In genomic region chr14:55580401-55581010, GRCh38 we compare ENCODE assay signal across 8 cellular contexts. TPM values are rescaled to one million over a fixed set of nuclear protein-coding genes. Genes with fewer than 3 reads are reported as not detected.
DNase-seq lines count a peak whose midpoint lies in the region; ATAC-seq and TF ChIP-seq lines count a peak whose summit lies in the region.

No MANE protein-coding gene starts in this region.

- peak; percentile 41 for ATAC-seq in GM21825 (IDR thresholded peaks at IDR 0.05; ENCODE audit: unreplicated experiment)
- peak; percentile 57 to 65 for ATAC-seq in naive thymus-derived CD8-positive, alpha-beta T cell
- peak; percentile 61 for ATAC-seq in stimulated activated naive CD8-positive, alpha-beta T cell treated with anti-CD3 and anti-CD28 coated beads, Interleukin-15, Interleukin-2, amounts not matched to agents 100 U/mL and 50 U/mL, for 24 hours

- H3K4me1 Mint-ChIP-seq in naive thymus-derived CD8-positive, alpha-beta T cell, result peaks cover 7 to 31% (median 17%) of the 10 kb centered on the region in 4 donors

- DNase-seq in GM03348 (ENCODE audit: low spot score) (peak; percentile 84), M059J (ENCODE audit: low read depth) (peak; percentile 25), erythroblast (lab: John Stamatoyannopoulos, UW) (peak; percentile 66 to 77), NCI-H226 (no peak)
- peak; percentile 76 for DNase-seq in activated CD8-positive, alpha-beta memory T cell treated with anti-CD3 and anti-CD28 coated beads, Interleukin-2, amount 50 U/mL, for 48 hours
- DNase-seq in naive thymus-derived CD8-positive, alpha-beta T cell, result peak; percentile 32 to 77 (median 56)
- peak; percentile 70 for DNase-seq in stimulated activated naive CD8-positive, alpha-beta T cell treated with anti-CD3 and anti-CD28 coated beads, Interleukin-15, Interleukin-2, amounts not matched to agents 100 U/mL and 50 U/mL, for 24 hours

- peak overlapping the region; percentile 71 to 96 (median 86) for H3K27ac Mint-ChIP-seq in naive thymus-derived CD8-positive, alpha-beta T cell

- H3K27me3 Mint-ChIP-seq in naive thymus-derived CD8-positive, alpha-beta T cell, result no peaks in the 10 kb centered on the region

- no peaks in the 10 kb centered on the region for H3K36me3 Mint-ChIP-seq in naive thymus-derived CD8-positive, alpha-beta T cell

- H3K4me3 Mint-ChIP-seq in naive thymus-derived CD8-positive, alpha-beta T cell, result peak overlapping the region; percentile 73 to 96 (median 89)

- H3K9me3 Mint-ChIP-seq in naive thymus-derived CD8-positive, alpha-beta T cell, result no peaks in the 10 kb centered on the region

- POLR2A ChIA-PET in naive thymus-derived CD8-positive, alpha-beta T cell (lab: Charles Lee), result interaction anchor here (0.9 to 1.3 kb wide), 5 partner anchors 9 to 1001 kb away, joined by 3 to 4 read pairs (median 3); partner anchors contain the start of gene TMEM260

- no peak for TF ChIP-seq POLR2A in erythroblast (IDR thresholded peaks at IDR 0.05; ENCODE audit: low read length)

RNA-seq across cellular contexts. Expression of gene KTN1, which starts 0.5 kb away (rescaled TPM):
- total RNA-seq in M059J (2014; rRNA removed; shearing (Covaris generic)), result 74.6 and 76.6 TPM in 2 replicates
- 100 to 1,000 TPM; 131 to 142 TPM for total RNA-seq in naive thymus-derived CD8-positive, alpha-beta T cell
- polyA plus RNA-seq in naive thymus-derived CD8-positive, alpha-beta T cell, result 10 to 100 TPM; 16.1 to 30.1 (median 17.0) TPM
